Comparison of ENCODE assay signal across 1 cellular context in genomic region chr10:95391164-95391563, GRCh38.
TF ChIP-seq lines count a peak whose summit lies in the region.

No MANE protein-coding gene starts in this region.

TF ChIP-seq in GM12878, 131 proteins besides CTCF, POLR2A, EP300 and RAD21 (continued from another document):
- no peak for TF ChIP-seq TBL1XR1 (IDR thresholded peaks at IDR 0.05; ENCODE audit: low read depth, low read length)
- TF ChIP-seq E2F4 (IDR thresholded peaks at IDR 0.05; ENCODE audit: low read depth, low read length), result no peak
- TF ChIP-seq, protein P1, sequence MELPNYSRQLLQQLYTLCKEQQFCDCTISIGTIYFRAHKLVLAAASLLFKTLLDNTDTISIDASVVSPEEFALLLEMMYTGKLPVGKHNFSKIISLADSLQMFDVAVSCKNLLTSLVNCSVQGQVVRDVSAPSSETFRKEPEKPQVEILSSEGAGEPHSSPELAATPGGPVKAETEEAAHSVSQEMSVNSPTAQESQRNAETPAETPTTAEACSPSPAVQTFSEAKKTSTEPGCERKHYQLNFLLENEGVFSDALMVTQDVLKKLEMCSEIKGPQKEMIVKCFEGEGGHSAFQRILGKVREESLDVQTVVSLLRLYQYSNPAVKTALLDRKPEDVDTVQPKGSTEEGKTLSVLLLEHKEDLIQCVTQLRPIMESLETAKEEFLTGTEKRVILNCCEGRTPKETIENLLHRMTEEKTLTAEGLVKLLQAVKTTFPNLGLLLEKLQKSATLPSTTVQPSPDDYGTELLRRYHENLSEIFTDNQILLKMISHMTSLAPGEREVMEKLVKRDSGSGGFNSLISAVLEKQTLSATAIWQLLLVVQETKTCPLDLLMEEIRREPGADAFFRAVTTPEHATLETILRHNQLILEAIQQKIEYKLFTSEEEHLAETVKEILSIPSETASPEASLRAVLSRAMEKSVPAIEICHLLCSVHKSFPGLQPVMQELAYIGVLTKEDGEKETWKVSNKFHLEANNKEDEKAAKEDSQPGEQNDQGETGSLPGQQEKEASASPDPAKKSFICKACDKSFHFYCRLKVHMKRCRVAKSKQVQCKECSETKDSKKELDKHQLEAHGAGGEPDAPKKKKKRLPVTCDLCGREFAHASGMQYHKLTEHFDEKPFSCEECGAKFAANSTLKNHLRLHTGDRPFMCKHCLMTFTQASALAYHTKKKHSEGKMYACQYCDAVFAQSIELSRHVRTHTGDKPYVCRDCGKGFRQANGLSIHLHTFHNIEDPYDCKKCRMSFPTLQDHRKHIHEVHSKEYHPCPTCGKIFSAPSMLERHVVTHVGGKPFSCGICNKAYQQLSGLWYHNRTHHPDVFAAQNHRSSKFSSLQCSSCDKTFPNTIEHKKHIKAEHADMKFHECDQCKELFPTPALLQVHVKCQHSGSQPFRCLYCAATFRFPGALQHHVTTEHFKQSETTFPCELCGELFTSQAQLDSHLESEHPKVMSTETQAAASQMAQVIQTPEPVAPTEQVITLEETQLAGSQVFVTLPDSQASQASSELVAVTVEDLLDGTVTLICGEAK (IDR thresholded peaks at IDR 0.05; ENCODE audit: borderline replicate concordance), result no peak
- no peak for TF ChIP-seq SMAD5 (IDR thresholded peaks at IDR 0.05; ENCODE audit: low read depth)
- TF ChIP-seq, protein P2, sequence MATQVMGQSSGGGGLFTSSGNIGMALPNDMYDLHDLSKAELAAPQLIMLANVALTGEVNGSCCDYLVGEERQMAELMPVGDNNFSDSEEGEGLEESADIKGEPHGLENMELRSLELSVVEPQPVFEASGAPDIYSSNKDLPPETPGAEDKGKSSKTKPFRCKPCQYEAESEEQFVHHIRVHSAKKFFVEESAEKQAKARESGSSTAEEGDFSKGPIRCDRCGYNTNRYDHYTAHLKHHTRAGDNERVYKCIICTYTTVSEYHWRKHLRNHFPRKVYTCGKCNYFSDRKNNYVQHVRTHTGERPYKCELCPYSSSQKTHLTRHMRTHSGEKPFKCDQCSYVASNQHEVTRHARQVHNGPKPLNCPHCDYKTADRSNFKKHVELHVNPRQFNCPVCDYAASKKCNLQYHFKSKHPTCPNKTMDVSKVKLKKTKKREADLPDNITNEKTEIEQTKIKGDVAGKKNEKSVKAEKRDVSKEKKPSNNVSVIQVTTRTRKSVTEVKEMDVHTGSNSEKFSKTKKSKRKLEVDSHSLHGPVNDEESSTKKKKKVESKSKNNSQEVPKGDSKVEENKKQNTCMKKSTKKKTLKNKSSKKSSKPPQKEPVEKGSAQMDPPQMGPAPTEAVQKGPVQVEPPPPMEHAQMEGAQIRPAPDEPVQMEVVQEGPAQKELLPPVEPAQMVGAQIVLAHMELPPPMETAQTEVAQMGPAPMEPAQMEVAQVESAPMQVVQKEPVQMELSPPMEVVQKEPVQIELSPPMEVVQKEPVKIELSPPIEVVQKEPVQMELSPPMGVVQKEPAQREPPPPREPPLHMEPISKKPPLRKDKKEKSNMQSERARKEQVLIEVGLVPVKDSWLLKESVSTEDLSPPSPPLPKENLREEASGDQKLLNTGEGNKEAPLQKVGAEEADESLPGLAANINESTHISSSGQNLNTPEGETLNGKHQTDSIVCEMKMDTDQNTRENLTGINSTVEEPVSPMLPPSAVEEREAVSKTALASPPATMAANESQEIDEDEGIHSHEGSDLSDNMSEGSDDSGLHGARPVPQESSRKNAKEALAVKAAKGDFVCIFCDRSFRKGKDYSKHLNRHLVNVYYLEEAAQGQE (IDR thresholded peaks at IDR 0.05; ENCODE audit: low read depth, low read length), result no peak
- no peak for TF ChIP-seq NRF1 (conservative IDR thresholded peaks at IDR 0.05; ENCODE audit: low read depth, low read length)
- TF ChIP-seq, protein P3, sequence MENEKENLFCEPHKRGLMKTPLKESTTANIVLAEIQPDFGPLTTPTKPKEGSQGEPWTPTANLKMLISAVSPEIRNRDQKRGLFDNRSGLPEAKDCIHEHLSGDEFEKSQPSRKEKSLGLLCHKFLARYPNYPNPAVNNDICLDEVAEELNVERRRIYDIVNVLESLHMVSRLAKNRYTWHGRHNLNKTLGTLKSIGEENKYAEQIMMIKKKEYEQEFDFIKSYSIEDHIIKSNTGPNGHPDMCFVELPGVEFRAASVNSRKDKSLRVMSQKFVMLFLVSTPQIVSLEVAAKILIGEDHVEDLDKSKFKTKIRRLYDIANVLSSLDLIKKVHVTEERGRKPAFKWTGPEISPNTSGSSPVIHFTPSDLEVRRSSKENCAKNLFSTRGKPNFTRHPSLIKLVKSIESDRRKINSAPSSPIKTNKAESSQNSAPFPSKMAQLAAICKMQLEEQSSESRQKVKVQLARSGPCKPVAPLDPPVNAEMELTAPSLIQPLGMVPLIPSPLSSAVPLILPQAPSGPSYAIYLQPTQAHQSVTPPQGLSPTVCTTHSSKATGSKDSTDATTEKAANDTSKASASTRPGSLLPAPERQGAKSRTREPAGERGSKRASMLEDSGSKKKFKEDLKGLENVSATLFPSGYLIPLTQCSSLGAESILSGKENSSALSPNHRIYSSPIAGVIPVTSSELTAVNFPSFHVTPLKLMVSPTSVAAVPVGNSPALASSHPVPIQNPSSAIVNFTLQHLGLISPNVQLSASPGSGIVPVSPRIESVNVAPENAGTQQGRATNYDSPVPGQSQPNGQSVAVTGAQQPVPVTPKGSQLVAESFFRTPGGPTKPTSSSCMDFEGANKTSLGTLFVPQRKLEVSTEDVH (IDR thresholded peaks at IDR 0.05; ENCODE audit: low read depth, partially characterized antibody), result no peak
- TF ChIP-seq ZZZ3 (IDR thresholded peaks at IDR 0.05; ENCODE audit: control insufficient read depth, insufficient read length, low read depth), result no peak
- no peak for TF ChIP-seq ETV6 (conservative IDR thresholded peaks at IDR 0.05 in 1 of 2, IDR thresholded peaks at IDR 0.05 in 1 of 2; ENCODE audit: borderline replicate concordance in 1 of 2, low read depth in 1 of 2)
- no peak for TF ChIP-seq NBN (IDR thresholded peaks at IDR 0.05)
- no peak for TF ChIP-seq SKIL (IDR thresholded peaks at IDR 0.05; ENCODE audit: low read depth, poor library complexity, severe bottlenecking)
- TF ChIP-seq BCL11A (IDR thresholded peaks at IDR 0.05; ENCODE audit: low read depth, low read length), result peak; percentile 50; the same call in 1 of the 2 replicates
- no peak for TF ChIP-seq IRF3 (IDR thresholded peaks at IDR 0.05)
- TF ChIP-seq, protein P4, sequence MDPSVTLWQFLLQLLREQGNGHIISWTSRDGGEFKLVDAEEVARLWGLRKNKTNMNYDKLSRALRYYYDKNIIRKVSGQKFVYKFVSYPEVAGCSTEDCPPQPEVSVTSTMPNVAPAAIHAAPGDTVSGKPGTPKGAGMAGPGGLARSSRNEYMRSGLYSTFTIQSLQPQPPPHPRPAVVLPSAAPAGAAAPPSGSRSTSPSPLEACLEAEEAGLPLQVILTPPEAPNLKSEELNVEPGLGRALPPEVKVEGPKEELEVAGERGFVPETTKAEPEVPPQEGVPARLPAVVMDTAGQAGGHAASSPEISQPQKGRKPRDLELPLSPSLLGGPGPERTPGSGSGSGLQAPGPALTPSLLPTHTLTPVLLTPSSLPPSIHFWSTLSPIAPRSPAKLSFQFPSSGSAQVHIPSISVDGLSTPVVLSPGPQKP (IDR thresholded peaks at IDR 0.05; ENCODE audit: low read depth, low read length), result no peak
- no peak for TF ChIP-seq CHD2 (IDR thresholded peaks at IDR 0.05; ENCODE audit: borderline replicate concordance, low read depth, low read length)
- no peak for TF ChIP-seq MAX (IDR thresholded peaks at IDR 0.05; ENCODE audit: low read depth, low read length)
- TF ChIP-seq KLF5 (IDR thresholded peaks at IDR 0.05; ENCODE audit: partially characterized antibody), result no peak
- TF ChIP-seq SIN3A (IDR thresholded peaks at IDR 0.05; ENCODE audit: low read depth, low read length), result no peak
- no peak for TF ChIP-seq DPF2 (IDR thresholded peaks at IDR 0.05)
- no peak for TF ChIP-seq BHLHE40 (IDR thresholded peaks at IDR 0.05; ENCODE audit: borderline replicate concordance in 1 of 2, low read depth in 2 of 2, low read length in 1 of 2)
- no peak for TF ChIP-seq KDM1A (IDR thresholded peaks at IDR 0.05; ENCODE audit: borderline replicate concordance)
- no peak for TF ChIP-seq HDAC6 (IDR thresholded peaks at IDR 0.05; ENCODE audit: unreplicated experiment)
- no peak for TF ChIP-seq CHD4 (IDR thresholded peaks at IDR 0.05)
- no peak for TF ChIP-seq TAF1 (IDR thresholded peaks at IDR 0.05; ENCODE audit: borderline replicate concordance, low read depth, low read length)
- no peak for TF ChIP-seq ZNF384 (IDR thresholded peaks at IDR 0.05; ENCODE audit: borderline replicate concordance, low read depth, low read length)
- TF ChIP-seq NFXL1 (IDR thresholded peaks at IDR 0.05; ENCODE audit: borderline replicate concordance), result no peak
- peak; percentile 65 for TF ChIP-seq MTA2 (IDR thresholded peaks at IDR 0.05; ENCODE audit: low read depth)
- no peak for TF ChIP-seq FOS (IDR thresholded peaks at IDR 0.05; ENCODE audit: borderline replicate concordance, extremely low read depth, insufficient read length)
- TF ChIP-seq ATF7 (IDR thresholded peaks at IDR 0.05; ENCODE audit: low read depth), result peak; percentile 69
- TF ChIP-seq STAT1 (conservative IDR thresholded peaks at IDR 0.05), result no peak
- TF ChIP-seq POLR2AphosphoS2 (IDR thresholded peaks at IDR 0.05; ENCODE audit: low read depth, low read length), result no peak
- no peak for TF ChIP-seq POU2F2 (IDR thresholded peaks at IDR 0.05; ENCODE audit: borderline replicate concordance, low read depth, low read length)
- TF ChIP-seq SUPT20H (IDR thresholded peaks at IDR 0.05; ENCODE audit: borderline replicate concordance, control insufficient read depth, low read depth, low read length), result no peak
- TF ChIP-seq CBX3 (IDR thresholded peaks at IDR 0.05; ENCODE audit: borderline replicate concordance, low read depth), result no peak
- TF ChIP-seq SMC3 (IDR thresholded peaks at IDR 0.05; ENCODE audit: borderline replicate concordance, low read length), result no peak
- TF ChIP-seq NFIC (IDR thresholded peaks at IDR 0.05; ENCODE audit: low read depth, low read length), result peak; percentile 38; the same call in 1 of the 2 replicates
- no peak for TF ChIP-seq TCF12 (IDR thresholded peaks at IDR 0.05; ENCODE audit: low read depth, low read length)
- TF ChIP-seq, protein P5, sequence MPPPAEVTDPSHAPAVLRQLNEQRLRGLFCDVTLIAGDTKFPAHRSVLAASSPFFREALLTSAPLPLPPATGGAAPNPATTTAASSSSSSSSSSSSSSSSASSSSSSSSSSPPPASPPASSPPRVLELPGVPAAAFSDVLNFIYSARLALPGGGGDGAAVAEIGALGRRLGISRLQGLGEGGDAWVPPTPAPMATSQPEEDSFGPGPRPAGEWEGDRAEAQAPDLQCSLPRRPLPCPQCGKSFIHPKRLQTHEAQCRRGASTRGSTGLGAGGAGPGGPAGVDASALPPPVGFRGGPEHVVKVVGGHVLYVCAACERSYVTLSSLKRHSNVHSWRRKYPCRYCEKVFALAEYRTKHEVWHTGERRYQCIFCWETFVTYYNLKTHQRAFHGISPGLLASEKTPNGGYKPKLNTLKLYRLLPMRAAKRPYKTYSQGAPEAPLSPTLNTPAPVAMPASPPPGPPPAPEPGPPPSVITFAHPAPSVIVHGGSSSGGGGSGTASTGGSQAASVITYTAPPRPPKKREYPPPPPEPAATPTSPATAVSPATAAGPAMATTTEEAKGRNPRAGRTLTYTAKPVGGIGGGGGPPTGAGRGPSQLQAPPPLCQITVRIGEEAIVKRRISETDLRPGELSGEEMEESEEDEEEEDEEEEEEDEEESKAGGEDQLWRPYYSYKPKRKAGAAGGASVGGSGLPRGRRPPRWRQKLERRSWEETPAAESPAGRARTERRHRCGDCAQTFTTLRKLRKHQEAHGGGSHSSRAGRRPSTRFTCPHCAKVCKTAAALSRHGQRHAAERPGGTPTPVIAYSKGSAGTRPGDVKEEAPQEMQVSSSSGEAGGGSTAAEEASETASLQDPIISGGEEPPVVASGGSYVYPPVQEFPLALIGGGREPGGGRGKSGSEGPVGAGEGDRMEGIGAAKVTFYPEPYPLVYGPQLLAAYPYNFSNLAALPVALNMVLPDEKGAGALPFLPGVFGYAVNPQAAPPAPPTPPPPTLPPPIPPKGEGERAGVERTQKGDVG (CRISPR knock-in tag; IDR thresholded peaks at IDR 0.05), result no peak
- no peak for TF ChIP-seq CEBPB (IDR thresholded peaks at IDR 0.05; ENCODE audit: borderline replicate concordance in 1 of 2, low read depth in 2 of 2, low read length in 2 of 2)
- TF ChIP-seq HDGF (IDR thresholded peaks at IDR 0.05), result no peak
TF ChIP-seq in GM12878: peak in this region for 9.
